ENCODE assay signal across 26 cellular contexts in genomic region chr4:27117453-27117852, GRCh38.
"Had no signal": no experiment of that assay in that cellular context is flagged by ENCODE, and none has a peak within 500 bp of the region (broad histone marks: within the 10 kb centered on the region; RNA-seq: fewer than 3 reads in every experiment).

No MANE protein-coding gene starts in this region.

- FAIRE-seq: kidney had no signal

- H3K27ac Mint-ChIP-seq: mesothelial cell of epicardium; naive thymus-derived CD4-positive, alpha-beta T cell; natural killer cell treated with Interleukin-12 subunit alpha and Interleukin-12 subunit beta and Interleukin-15 and Interleukin-18, amount 100 ng/mL, for 72 hours; stimulated activated naive B cell treated with anti-CD40 and anti-IgM and Interleukin-4, amounts not matched to agents 10 μg/mL and 1 μg/mL and 100 μg/mL, for 72 hours had no signal

- H3K36me3 Mint-ChIP-seq: mesothelial cell of epicardium; naive thymus-derived CD4-positive, alpha-beta T cell; natural killer cell treated with Interleukin-12 subunit alpha and Interleukin-12 subunit beta and Interleukin-15 and Interleukin-18, amount 100 ng/mL, for 72 hours; stimulated activated naive B cell treated with anti-CD40 and anti-IgM and Interleukin-4, amounts not matched to agents 10 μg/mL and 1 μg/mL and 100 μg/mL, for 72 hours had no signal

- H3K4me1 ChIP-seq: left ventricle myocardium inferior, prostate gland, stomach, testis, thyroid gland, transverse colon, upper lobe of left lung, vagina had no signal

- H3K4me3 ChIP-seq: left ventricle myocardium inferior, lung, ovary, prostate gland, skin epidermis, stomach, testis, thyroid gland, transverse colon, upper lobe of left lung, vagina had no signal

- H3K27ac ChIP-seq: left ventricle myocardium inferior, ovary, prostate gland, skin epidermis, stomach, testis, thyroid gland, transverse colon, upper lobe of left lung, vagina had no signal

- H3K27me3 Mint-ChIP-seq: stimulated activated naive B cell treated with anti-CD40 and anti-IgM and Interleukin-4, amounts not matched to agents 10 μg/mL and 1 μg/mL and 100 μg/mL, for 72 hours had no signal

- H3K4me1 Mint-ChIP-seq: mesothelial cell of epicardium; naive thymus-derived CD4-positive, alpha-beta T cell; stimulated activated naive B cell treated with anti-CD40 and anti-IgM and Interleukin-4, amounts not matched to agents 10 μg/mL and 1 μg/mL and 100 μg/mL, for 72 hours had no signal

- H3K9me3 ChIP-seq: left ventricle myocardium inferior, ovary, prostate gland, stomach, testis, thyroid gland, transverse colon, upper lobe of left lung, vagina had no signal

- H3K9me3 Mint-ChIP-seq: mesothelial cell of epicardium; natural killer cell treated with Interleukin-12 subunit alpha and Interleukin-12 subunit beta and Interleukin-15 and Interleukin-18, amount 100 ng/mL, for 72 hours had no signal

- H3K4me3 Mint-ChIP-seq: mesothelial cell of epicardium; naive thymus-derived CD4-positive, alpha-beta T cell; natural killer cell treated with Interleukin-12 subunit alpha and Interleukin-12 subunit beta and Interleukin-15 and Interleukin-18, amount 100 ng/mL, for 72 hours; stimulated activated naive B cell treated with anti-CD40 and anti-IgM and Interleukin-4, amounts not matched to agents 10 μg/mL and 1 μg/mL and 100 μg/mL, for 72 hours had no signal

- H3K27me3 ChIP-seq: ovary, stomach, testis, thyroid gland, transverse colon, upper lobe of left lung, vagina had no signal

- DNase-seq: hippocampal formation; kidney; left ventricle myocardium inferior; mesendoderm; naive thymus-derived CD4-positive, alpha-beta T cell; ovary; retina; right cardiac atrium; stimulated activated CD4-positive, alpha-beta T cell treated with anti-CD3 and anti-CD28 coated beads, Interleukin-12 subunit alpha, Interleukin-12 subunit beta, amount 100 ng/mL, for 4 hours; stimulated activated CD4-positive, alpha-beta T cell treated with anti-CD3 and anti-CD28 coated beads, Interleukin-15, amount 100 ng/mL, for 24 hours; stimulated activated CD4-positive, alpha-beta T cell treated with anti-CD3 and anti-CD28 coated beads, Interleukin-2, amount 100 ng/mL, for 24 hours; stimulated activated CD4-positive, alpha-beta T cell treated with anti-CD3 and anti-CD28 coated beads, Interleukin-4, amount 100 ng/mL, for 1 hour; stimulated activated naive B cell treated with anti-CD40 and anti-IgM and Interleukin-4, amounts not matched to agents 10 μg/mL and 1 μg/mL and 100 μg/mL, for 72 hours; stimulated activated naive CD8-positive, alpha-beta T cell treated with anti-CD3 and anti-CD28 coated beads, Interleukin-15, Interleukin-2, amounts not matched to agents 100 U/mL and 50 U/mL, for 24 hours; stomach; testis; thyroid gland; transverse colon; upper lobe of left lung had no signal

- H3K36me3 ChIP-seq: left ventricle myocardium inferior, ovary, prostate gland, stomach, thyroid gland, transverse colon, upper lobe of left lung, vagina had no signal

- ATAC-seq: naive thymus-derived CD4-positive, alpha-beta T cell; natural killer cell treated with Interleukin-12 subunit alpha and Interleukin-12 subunit beta and Interleukin-15 and Interleukin-18, amount 100 ng/mL, for 72 hours; right cardiac atrium; sciatic nerve; stimulated activated naive B cell treated with anti-CD40 and anti-IgM and Interleukin-4, amounts not matched to agents 10 μg/mL and 1 μg/mL and 100 μg/mL, for 72 hours; stimulated activated naive CD8-positive, alpha-beta T cell treated with anti-CD3 and anti-CD28 coated beads, Interleukin-15, Interleukin-2, amounts not matched to agents 100 U/mL and 50 U/mL, for 24 hours had no signal
